In genomic region chr18:55585586-55586521, GRCh38 we compare ENCODE assay signal across 8 cellular contexts. TPM values are rescaled to one million over a fixed set of nuclear protein-coding genes. Genes with fewer than 3 reads are reported as not detected.
DNase-seq lines count a peak whose midpoint lies in the region; ATAC-seq and TF ChIP-seq lines count a peak whose summit lies in the region.

No MANE protein-coding gene starts in this region.

- 7% methylated on average over 14 of the region's 14 CpGs for WGBS in esophagus muscularis mucosa
- 63 to 64% methylated on average over 14 of the region's 14 CpGs for WGBS in body of pancreas, 2 donors

- peak; percentile 66 for DNase-seq in ELF-1 (ENCODE audit: low read depth, low spot score)
- DNase-seq in NCI-H748 treated with DMSO at 0.1 percent for 48 hours (lab: John Stamatoyannopoulos, UW) = peak; percentile 28
- no peak for DNase-seq in esophagus muscularis mucosa (ENCODE audit: extremely low spot score)
- DNase-seq in pons (ENCODE audit: low spot score) = peak; percentile 86
- no peak for DNase-seq in NCI-H345 treated with DMSO at 0.1 percent for 48 hours (lab: John Stamatoyannopoulos, UW; ENCODE audit: unreplicated experiment)
- DNase-seq in body of pancreas = no peak

- no peaks in the 10 kb centered on the region for H3K9me3 ChIP-seq in esophagus muscularis mucosa
- H3K9me3 ChIP-seq in body of pancreas = no peaks in the 10 kb centered on the region

- no peak for TF ChIP-seq EP300 in esophagus muscularis mucosa (IDR thresholded peaks at IDR 0.05)

- ATAC-seq in body of pancreas (no peak), HG02840 (IDR thresholded peaks at IDR 0.05; ENCODE audit: low FRiP score, unreplicated experiment) (no peak), HG02571 (IDR thresholded peaks at IDR 0.05; ENCODE audit: unreplicated experiment) (no peak)

- no peak for TF ChIP-seq POLR2A in esophagus muscularis mucosa (IDR thresholded peaks at IDR 0.05; ENCODE audit: low read depth)
- no peak for TF ChIP-seq POLR2A in body of pancreas (IDR thresholded peaks at IDR 0.05)

- H3K27me3 ChIP-seq in esophagus muscularis mucosa (no peaks in the 10 kb centered on the region), body of pancreas (no peaks in the 10 kb centered on the region)

- H3K4me3 ChIP-seq in esophagus muscularis mucosa = peak overlapping the region; percentile 69 to 83 (median 72)
- no peak overlapping the region for H3K4me3 ChIP-seq in body of pancreas

- H3K4me1 ChIP-seq in esophagus muscularis mucosa = peaks cover 19 to 46% (median 41%) of the 10 kb centered on the region in 4 donors
- no peaks in the 10 kb centered on the region for H3K4me1 ChIP-seq in body of pancreas

- intact Hi-C loops in esophagus muscularis mucosa (cut with DNase I) (loop anchor here (5.0 to 10.0 kb wide), 7 partner anchors 109 to 1066 kb away; partner anchors contain the start of genes TXNL1 and WDR7), body of pancreas (cut with DNase I) (no loop called here)

- TF ChIP-seq CTCF in esophagus muscularis mucosa (IDR thresholded peaks at IDR 0.05) (no peak), body of pancreas (IDR thresholded peaks at IDR 0.05) (no peak)

- H3K36me3 ChIP-seq in esophagus muscularis mucosa (no peaks in the 10 kb centered on the region), body of pancreas (replicated peaks in 1 of 2; ENCODE audit: insufficient read depth in 1 of 2, low read depth in 2 of 2) (no peaks in the 10 kb centered on the region)

- H3K27ac ChIP-seq in esophagus muscularis mucosa (replicated peaks in 1 of 4) (peak overlapping the region; percentile 86 to 91 (median 88)), body of pancreas (no peak overlapping the region)

RNA-seq across cellular contexts. Expression of gene TCF4, which starts 2.1 kb away (rescaled TPM):
- total RNA-seq in esophagus muscularis mucosa (10 to 100 TPM; 58.0 to 84.3 (median 68.1) TPM), body of pancreas (10 to 100 TPM; 31.6 to 34.0 TPM)

Comparison
In these comparisons a context has a peak if more than half of its experiments do, and no peak if none do; other contexts are left out.
1. DNase-seq: peak in ELF-1 (single experiment), NCI-H748 treated with DMSO at 0.1 percent for 48 hours (single experiment) and pons (single experiment); none in esophagus muscularis mucosa (single experiment), NCI-H345 treated with DMSO at 0.1 percent for 48 hours (single experiment) and body of pancreas (0 of 4).
2. H3K27ac ChIP-seq: peak in esophagus muscularis mucosa (4 of 4); none in body of pancreas (0 of 4).
3. H3K4me3 ChIP-seq: peak in esophagus muscularis mucosa (4 of 4); none in body of pancreas (0 of 2).